ENCODE assay signal across 8 cellular contexts in the genomic region with DNA sequence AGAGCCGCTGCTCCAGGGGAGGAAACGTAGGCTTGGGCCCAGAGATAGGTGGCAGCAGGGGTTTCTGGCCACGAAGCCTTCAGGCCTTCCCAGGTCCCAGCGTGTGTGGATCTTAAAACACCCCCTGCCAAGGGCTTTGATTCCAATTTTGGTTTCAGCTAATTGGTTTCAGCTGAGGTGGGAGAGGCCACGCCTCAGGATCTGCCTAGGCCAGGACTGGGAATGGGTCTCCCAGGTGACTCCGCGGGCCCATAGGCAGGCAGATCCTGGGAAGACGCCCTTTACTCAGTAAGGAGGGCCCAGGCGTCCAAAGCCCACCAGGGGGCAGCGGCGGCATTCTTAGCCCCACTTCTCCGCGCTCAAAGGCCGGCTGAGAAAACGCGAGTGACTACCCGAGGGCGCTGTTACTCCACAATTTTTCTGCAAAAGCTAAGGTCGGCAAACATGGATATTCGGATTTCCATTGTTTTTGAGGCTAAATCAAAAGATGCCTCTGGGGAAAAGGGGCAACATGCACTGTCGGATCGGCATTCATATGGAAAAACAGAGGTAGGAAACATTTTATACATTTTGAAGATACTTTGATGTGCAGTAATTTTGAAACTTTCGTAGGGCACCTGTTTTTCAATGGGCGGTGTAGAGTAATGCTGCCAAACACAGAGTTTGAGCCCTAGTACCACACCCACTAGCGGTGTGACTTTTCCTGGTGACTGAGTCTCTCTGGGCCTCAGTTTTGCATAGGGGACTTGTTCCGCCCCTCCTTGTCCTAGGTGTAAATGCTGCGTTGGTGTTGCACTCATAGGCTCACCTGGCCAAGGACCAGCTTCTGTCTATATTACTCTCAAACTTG. TPM values are rescaled to one million over a fixed set of nuclear protein-coding genes. Genes with fewer than 3 reads are reported as not detected.
DNase-seq lines count a peak whose midpoint lies in the region; ATAC-seq, FAIRE-seq and TF ChIP-seq lines count a peak whose summit lies in the region.

No MANE protein-coding gene starts in this region.

- peak; percentile 78 for DNase-seq in AG08395 (ENCODE audit: low spot score)
- peak; percentile 82 for DNase-seq in NCI-H2171 (lab: John Stamatoyannopoulos, UW)
- peak; percentile 10 to 29 (median 22) for DNase-seq in activated CD4-positive, CD25-positive, alpha-beta regulatory T cell (lab: John Stamatoyannopoulos, UW)
- peak in 57 of 61 donors; percentile 2 to 75 (median 43) for DNase-seq in caudate nucleus (lab: John Stamatoyannopoulos, UW)
- DNase-seq in keratinocyte (ENCODE audit: low read depth, low spot score), result no peak
- peak; percentile 61 for DNase-seq in stimulated activated CD4-positive, alpha-beta T cell treated with anti-CD3 and anti-CD28 coated beads, Interleukin-1b, Interleukin-23, amount 100 ng/mL, for 48 hours

- TF ChIP-seq CTCF in keratinocyte (optimal IDR thresholded peaks at IDR 0.05 in 1 of 3, IDR thresholded peaks at IDR 0.05 in 1 of 3, conservative IDR thresholded peaks at IDR 0.05 in 1 of 3; ENCODE audit: extremely low read depth in 1 of 3, insufficient read depth in 2 of 3, low read length in 3 of 3), result peak; percentile 97 to 99 (median 98)

- H3K79me2 ChIP-seq in keratinocyte (ENCODE audit: control insufficient read depth, insufficient read depth, low read length), result no peaks in the 10 kb centered on the region

- dilution Hi-C loops in keratinocyte (cut with MboI; ENCODE audit: extremely low pct_ligation_motif_present, low sequenced_read_pairs), result no loop called here

- H3K27ac ChIP-seq in caudate nucleus (ENCODE audit: low read depth, low read length) (no peak overlapping the region), keratinocyte (ENCODE audit: control insufficient read depth, insufficient read depth, low read length) (no peak overlapping the region)

- H3K9ac ChIP-seq in keratinocyte (ENCODE audit: control insufficient read depth, extremely low read depth, insufficient read depth, low read length), result no peak overlapping the region

- H3K9me3 ChIP-seq in keratinocyte (ENCODE audit: control insufficient read depth, low read depth, low read length), result no peaks in the 10 kb centered on the region

- H3K36me3 ChIP-seq in keratinocyte (ENCODE audit: control insufficient read depth in 2 of 2, extremely low read depth in 1 of 2, insufficient read depth in 2 of 2, low read length in 2 of 2), result no peaks in the 10 kb centered on the region

- peaks cover 20% of the 10 kb centered on the region for H3K4me1 ChIP-seq in keratinocyte (ENCODE audit: control insufficient read depth, extremely low read depth, insufficient read depth, low read length)

- peak overlapping the region; percentile 17 for H3K4me2 ChIP-seq in keratinocyte (ENCODE audit: control insufficient read depth, extremely low read depth, insufficient read depth, low read depth, low read length)

- peak; percentile 83 for FAIRE-seq in keratinocyte (lab: Jason Lieb, UNC)

- no peaks in the 10 kb centered on the region for H3K9me1 ChIP-seq in keratinocyte (ENCODE audit: control insufficient read depth, extremely low read depth, insufficient read depth, low read length)

- ATAC-seq in GM18861 (IDR thresholded peaks at IDR 0.05; ENCODE audit: unreplicated experiment) (peak; percentile 84), HG03097 (IDR thresholded peaks at IDR 0.05; ENCODE audit: low FRiP score, unreplicated experiment) (peak; percentile 80)

- no peak overlapping the region for H3K4me3 ChIP-seq in keratinocyte (ENCODE audit: control insufficient read depth in 2 of 3, extremely low read depth in 1 of 3, insufficient read depth in 2 of 3, low read depth in 1 of 3, low read length in 3 of 3)

- H3K27me3 ChIP-seq in keratinocyte (ENCODE audit: control insufficient read depth, extremely low read depth, insufficient read depth, low read length), result no peaks in the 10 kb centered on the region

- peak overlapping the region; percentile 73 for H2AFZ ChIP-seq in keratinocyte (ENCODE audit: control insufficient read depth, low read length)

- H4K20me1 ChIP-seq in keratinocyte (ENCODE audit: control insufficient read depth, extremely low read depth, insufficient read depth, low read length), result no peaks in the 10 kb centered on the region

RNA-seq across cellular contexts. Expression of gene BCL10, which starts 31.8 kb away (rescaled TPM):
- polyA plus RNA-seq in keratinocyte, result 11.4 to 22.4 TPM (median 19.7 TPM) in 3 replicates
- polyA plus RNA-seq in keratinocyte (2011; ENCODE audit: low read depth), result 98.8 TPM
- polyA plus RNA-seq in keratinocyte (2011; cell fraction: cytosol; rRNA removed), result 10.7 and 21.3 TPM in 2 replicates
- polyA plus RNA-seq in keratinocyte (2011; cell fraction: nucleus; rRNA removed), result 14.1 and 16.6 TPM in 2 replicates
- 20.7 and 24.5 TPM in 2 replicates for polyA plus RNA-seq in keratinocyte (2012; ENCODE audit: low replicate concordance)
- polyA minus RNA-seq in keratinocyte, result 10.6 to 20.8 TPM (median 14.6 TPM) in 3 replicates
- 28.4 TPM for polyA minus RNA-seq in keratinocyte (2011; cell fraction: cytosol; rRNA and poly(A)+ RNA removed)
- polyA minus RNA-seq in keratinocyte (2011; cell fraction: nucleus; rRNA and poly(A)+ RNA removed), result 12.0 and 20.0 TPM in 2 replicates

RNA-seq across cellular contexts. Expression of gene C1orf52, which starts 48.8 kb away (rescaled TPM):
- polyA plus RNA-seq in keratinocyte, result 15.8 to 27.3 TPM (median 25.4 TPM) in 3 replicates
- polyA plus RNA-seq in keratinocyte (2011; ENCODE audit: low read depth), result 41.3 TPM
- polyA plus RNA-seq in keratinocyte (2011; cell fraction: cytosol; rRNA removed), result 15.8 and 19.6 TPM in 2 replicates
- polyA plus RNA-seq in keratinocyte (2011; cell fraction: nucleus; rRNA removed), result 29.7 and 31.3 TPM in 2 replicates
- polyA plus RNA-seq in keratinocyte (2012; ENCODE audit: low replicate concordance), result 19.3 and 26.2 TPM in 2 replicates
- 6.2 to 17.9 TPM (median 9.3 TPM) in 3 replicates for polyA minus RNA-seq in keratinocyte
- 5.9 TPM for polyA minus RNA-seq in keratinocyte (2011; cell fraction: cytosol; rRNA and poly(A)+ RNA removed)
- 11.6 and 20.6 TPM in 2 replicates for polyA minus RNA-seq in keratinocyte (2011; cell fraction: nucleus; rRNA and poly(A)+ RNA removed)
